Comparison of ENCODE assay signal across 1 cellular context in the genomic region with DNA sequence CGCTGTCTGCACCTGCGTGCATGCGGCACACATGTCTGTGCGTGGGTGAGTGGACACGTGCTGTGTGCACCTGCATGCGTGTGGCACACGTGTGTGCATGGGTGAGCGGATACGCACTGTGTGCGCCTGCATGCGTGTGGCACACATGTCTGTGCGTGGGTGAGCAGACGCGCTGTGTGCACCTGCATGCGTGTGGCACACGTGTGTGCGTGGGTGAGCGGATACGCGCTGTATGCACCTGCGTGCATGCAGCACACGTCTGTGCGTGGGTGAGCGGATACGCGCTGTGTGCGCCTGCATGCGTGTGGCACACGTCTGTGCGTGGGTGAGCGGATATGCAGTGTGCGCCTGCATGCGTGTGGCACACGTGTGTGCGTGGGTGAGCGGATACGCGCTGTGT.
TF ChIP-seq lines count a peak whose summit lies in the region.

No MANE protein-coding gene starts in this region.

TF ChIP-seq in H1, 55 proteins besides CTCF, POLR2A, EP300 and RAD21:
- TF ChIP-seq NRF1 (IDR thresholded peaks at IDR 0.05; ENCODE audit: low read depth, low read length), result no peak
- TF ChIP-seq CBX8 (IDR thresholded peaks at IDR 0.05; ENCODE audit: borderline replicate concordance, low read depth, low read length), result no peak
- TF ChIP-seq TCF12 (IDR thresholded peaks at IDR 0.05; ENCODE audit: low read depth, low read length), result no peak
- no peak for TF ChIP-seq USF2 (IDR thresholded peaks at IDR 0.05; ENCODE audit: low read length)
- no peak for TF ChIP-seq POU5F1 (IDR thresholded peaks at IDR 0.05; ENCODE audit: low read depth, low read length)
- TF ChIP-seq TAF7 (optimal IDR thresholded peaks at IDR 0.05; ENCODE audit: borderline replicate concordance, low read depth, low read length), result no peak
- TF ChIP-seq GTF2F1 (IDR thresholded peaks at IDR 0.05; ENCODE audit: borderline replicate concordance, low read depth, low read length), result no peak
- TF ChIP-seq CREB1 (IDR thresholded peaks at IDR 0.05), result no peak
- no peak for TF ChIP-seq SUZ12 (IDR thresholded peaks at IDR 0.05; ENCODE audit: low read length)
- no peak for TF ChIP-seq BACH1 (IDR thresholded peaks at IDR 0.05; ENCODE audit: low read length)
- TF ChIP-seq KDM5A (IDR thresholded peaks at IDR 0.05; ENCODE audit: low read length), result no peak
- TF ChIP-seq PHF8 (conservative IDR thresholded peaks at IDR 0.05; ENCODE audit: low read depth, low read length), result no peak
- TF ChIP-seq GABPA (IDR thresholded peaks at IDR 0.05; ENCODE audit: borderline replicate concordance, insufficient read depth, low read length), result no peak
- no peak for TF ChIP-seq TBP (IDR thresholded peaks at IDR 0.05; ENCODE audit: low read depth, low read length)
- TF ChIP-seq KDM1A (IDR thresholded peaks at IDR 0.05; ENCODE audit: borderline replicate concordance, low read length), result no peak
- no peak for TF ChIP-seq RBBP5 (IDR thresholded peaks at IDR 0.05; ENCODE audit: borderline replicate concordance, low read depth, low read length)
- TF ChIP-seq BRCA1 (IDR thresholded peaks at IDR 0.05; ENCODE audit: low read depth, low read length), result no peak
